ENCODE assay signal across 29 cellular contexts in genomic region chr2:155600914-155601760, GRCh38.
"Had no signal": no experiment of that assay in that cellular context is flagged by ENCODE, and none has a peak within 500 bp of the region (broad histone marks: within the 10 kb centered on the region; RNA-seq: fewer than 3 reads in every experiment).

No MANE protein-coding gene starts in this region.

- H3K4me2 ChIP-seq: PC-9 had no signal

- H3K27me3 ChIP-seq: brain microvascular endothelial cell, MG63 had no signal

- H3K27ac ChIP-seq: brain microvascular endothelial cell, PC-9, RWPE1, WERI-Rb-1 had no signal

- FAIRE-seq: RCC 7860 had no signal

- H2AFZ ChIP-seq: PC-9 had no signal

- H3K9me3 ChIP-seq: MG63 had no signal

- H3K36me3 ChIP-seq: brain microvascular endothelial cell, MG63, WERI-Rb-1 had no signal

- H3K4me3 ChIP-seq: MG63, PC-9 had no signal

- DNase-seq: activated CD4-positive, alpha-beta T cell treated with anti-CD3 and anti-CD28 coated beads, Interleukin-2, amount 10 ng/mL, durations not matched to agents 24 days and 14 days; activated CD4-positive, alpha-beta T cell treated with anti-CD3 and anti-CD28 coated beads, Interleukin-2, amount 50 U/mL, for 4 hours; activated CD8-positive, alpha-beta T cell treated with anti-CD3 and anti-CD28 coated beads for 36 hours; activated effector memory CD4-positive, alpha-beta T cell treated with anti-CD3 and anti-CD28 coated beads, Interleukin-2, amount 50 U/mL, for 16 hours; activated naive CD4-positive, alpha-beta T cell; activated T-cell treated with anti-CD3 and anti-CD28 coated beads, Interleukin-2, amount 50 U/mL, for 1 hour; activated T-cell treated with anti-CD3 and anti-CD28 coated beads, Interleukin-2, amount 50 U/mL, for 72 hours; anterior cingulate cortex; brain microvascular endothelial cell; central memory CD4-positive, alpha-beta T cell; Kasumi-1; KG1; MG63; NCI-H1048; NCI-H1105 treated with DMSO at 0.1 percent for 48 hours; NCI-H1436; NCI-H1694; NCI-H1930; NCI-H2081 treated with DMSO at 0.1 percent for 48 hours; NCI-H345; NCI-H524 treated with DMSO at 0.1 percent for 48 hours; NCI-H748 treated with DMSO at 0.1 percent for 48 hours; PC-9; Right ventricle myocardium superior; T1000; WERI-Rb-1 had no signal

- ATAC-seq: activated CD8-positive, alpha-beta T cell treated with anti-CD3 and anti-CD28 coated beads for 36 hours; activated T-cell treated with anti-CD3 and anti-CD28 coated beads, Interleukin-2, amount 50 U/mL, for 72 hours; activated T-helper 17 cell treated with anti-CD3 and anti-CD28 coated beads, Interleukin-2, amount 50 U/mL, for 72 hours had no signal
